Comparison of ENCODE assay signal across 8 cellular contexts in genomic region chr4:14178421-14178820, GRCh38.
DNase-seq lines count a peak whose midpoint lies in the region; ATAC-seq lines count a peak whose summit lies in the region.

No MANE protein-coding gene starts in this region.

- H2AFZ ChIP-seq in neuronal stem cell (ENCODE audit: low read length), result peak overlapping the region; percentile 73

- no peak overlapping the region for H3K18ac ChIP-seq in neuronal stem cell (ENCODE audit: low read length)

- H3K14ac ChIP-seq in neuronal stem cell (ENCODE audit: low read length), result no peak overlapping the region

- peak overlapping the region in 8 of 11 experiments; percentile 28 to 46 (median 39); a peak in 12 of 22 replicates for H3K27ac ChIP-seq in BLaER1 treated with 17β-estradiol and CSF1 and Interleukin-3, amounts not matched to agents 10 nM and 100 nM
- no peak overlapping the region for H3K27ac ChIP-seq in neuronal stem cell (replicated peaks; ENCODE audit: low read length)

- no peak overlapping the region for H4K8ac ChIP-seq in neuronal stem cell (ENCODE audit: low read depth, low read length)

- no peak overlapping the region for H2BK5ac ChIP-seq in neuronal stem cell (ENCODE audit: low read length)

- no peak overlapping the region for H2AK5ac ChIP-seq in neuronal stem cell (ENCODE audit: low read depth, low read length)

- H2BK120ac ChIP-seq in neuronal stem cell (ENCODE audit: low read depth, low read length), result no peak overlapping the region

- peak overlapping the region; percentile 2 for H3K4me3 Mint-ChIP-seq in activated T-helper 17 cell treated with anti-CD3 and anti-CD28 coated beads, Interleukin-2, amount 50 U/mL, for 72 hours

- no peaks in the 10 kb centered on the region for H3K36me3 ChIP-seq in BLaER1 treated with 17β-estradiol and CSF1 and Interleukin-3, amounts not matched to agents 10 nM and 100 nM
- no peaks in the 10 kb centered on the region for H3K36me3 ChIP-seq in neuronal stem cell (replicated peaks in 1 of 2; ENCODE audit: control insufficient read depth in 2 of 2, insufficient read depth in 2 of 2, low read length in 2 of 2)

- DNase-seq in neuronal stem cell (ENCODE audit: low spot score) (no peak), SW480 (ENCODE audit: low spot score) (no peak), COLO668 (lab: John Stamatoyannopoulos, UW; ENCODE audit: unreplicated experiment) (no peak), RKO (ENCODE audit: low spot score) (no peak)

- H3K9ac ChIP-seq in BLaER1 treated with 17β-estradiol and CSF1 and Interleukin-3, amounts not matched to agents 10 nM and 100 nM, result peak overlapping the region in 2 of 11 experiments; percentile 4 to 24; a peak in 2 of 22 replicates
- no peak overlapping the region for H3K9ac ChIP-seq in neuronal stem cell (ENCODE audit: low read depth, low read length, poor library complexity)

- H3K4me1 Mint-ChIP-seq in activated T-helper 17 cell treated with anti-CD3 and anti-CD28 coated beads, Interleukin-2, amount 50 U/mL, for 72 hours, result peaks cover 3% of the 10 kb centered on the region

- no peak overlapping the region for H3K23ac ChIP-seq in neuronal stem cell (ENCODE audit: low read depth, low read length, poor library complexity)

- H4K91ac ChIP-seq in neuronal stem cell (ENCODE audit: low read depth, low read length, poor library complexity), result no peak overlapping the region

- H4K20me1 ChIP-seq in BLaER1 treated with 17β-estradiol and CSF1 and Interleukin-3, amounts not matched to agents 10 nM and 100 nM, result peaks cover 0 to 8% (median 0%) of the 10 kb centered on the region in 11 experiments; a peak in 4 of 22 replicates

- WGBS in neuronal stem cell (ENCODE audit: extremely low coverage in 2 of 2, insufficient read length in 2 of 2, insufficient replicate concordance in 1 of 2), 2 donors, result no CpG with 5 or more reads among the region's 1 CpG

- no peak overlapping the region; a peak in 1 of 20 replicates for H3K4me3 ChIP-seq in BLaER1 treated with 17β-estradiol and CSF1 and Interleukin-3, amounts not matched to agents 10 nM and 100 nM
- no peak overlapping the region for H3K4me3 ChIP-seq in neuronal stem cell (ENCODE audit: low read length in 2 of 2)

- peaks cover 0 to 45% (median 20%) of the 10 kb centered on the region in 11 experiments; a peak in 16 of 22 replicates for H3K27me3 ChIP-seq in BLaER1 treated with 17β-estradiol and CSF1 and Interleukin-3, amounts not matched to agents 10 nM and 100 nM
- no peaks in the 10 kb centered on the region for H3K27me3 ChIP-seq in neuronal stem cell (ENCODE audit: control insufficient read depth in 3 of 3, insufficient read depth in 3 of 3, low read depth in 1 of 3, low read length in 3 of 3)

- H3K79me1 ChIP-seq in neuronal stem cell (ENCODE audit: low read depth, low read length), result no peaks in the 10 kb centered on the region

- H3K4ac ChIP-seq in neuronal stem cell (ENCODE audit: low read length), result no peak overlapping the region

- ATAC-seq in GM19351 (IDR thresholded peaks at IDR 0.05; ENCODE audit: unreplicated experiment) (peak; percentile 56), HG03196 (IDR thresholded peaks at IDR 0.05; ENCODE audit: unreplicated experiment) (peak; percentile 74)
- peak; percentile 26 for ATAC-seq in activated T-helper 17 cell treated with anti-CD3 and anti-CD28 coated beads, Interleukin-2, amount 50 U/mL, for 72 hours (replicated peaks)

- H3K4me1 ChIP-seq in BLaER1 treated with 17β-estradiol and CSF1 and Interleukin-3, amounts not matched to agents 10 nM and 100 nM, result peaks cover 42 to 78% (median 67%) of the 10 kb centered on the region in 10 experiments
- peaks cover 0 to 13% of the 10 kb centered on the region in 2 donors for H3K4me1 ChIP-seq in neuronal stem cell (ENCODE audit: control insufficient read depth in 2 of 2, insufficient read depth in 1 of 2, low read depth in 1 of 2, low read length in 2 of 2)

- H3K9me3 Mint-ChIP-seq in activated T-helper 17 cell treated with anti-CD3 and anti-CD28 coated beads, Interleukin-2, amount 50 U/mL, for 72 hours, result no peaks in the 10 kb centered on the region

- H2BK12ac ChIP-seq in neuronal stem cell (ENCODE audit: low read length), result no peak overlapping the region

- H3K27ac Mint-ChIP-seq in activated T-helper 17 cell treated with anti-CD3 and anti-CD28 coated beads, Interleukin-2, amount 50 U/mL, for 72 hours, result no peak overlapping the region

- H3K9me3 ChIP-seq in BLaER1 treated with 17β-estradiol and CSF1 and Interleukin-3, amounts not matched to agents 10 nM and 100 nM (replicated peaks in 1 of 11), result no peaks in the 10 kb centered on the region
- H3K9me3 ChIP-seq in neuronal stem cell (replicated peaks in 1 of 2; ENCODE audit: control insufficient read depth in 2 of 2, insufficient read depth in 1 of 2, low read depth in 1 of 2, low read length in 2 of 2), result no peaks in the 10 kb centered on the region

- no peak overlapping the region for H2BK15ac ChIP-seq in neuronal stem cell (ENCODE audit: low read length)

- H3K4me2 ChIP-seq in BLaER1 treated with 17β-estradiol and CSF1 and Interleukin-3, amounts not matched to agents 10 nM and 100 nM, result peak overlapping the region; percentile 63 to 81 (median 73)
- no peak overlapping the region for H3K4me2 ChIP-seq in neuronal stem cell (ENCODE audit: insufficient read depth, low read length, poor library complexity, severe bottlenecking)

- H3K36me3 Mint-ChIP-seq in activated T-helper 17 cell treated with anti-CD3 and anti-CD28 coated beads, Interleukin-2, amount 50 U/mL, for 72 hours (ENCODE audit: low read depth), result no peaks in the 10 kb centered on the region

- no peaks in the 10 kb centered on the region for H3K27me3 Mint-ChIP-seq in activated T-helper 17 cell treated with anti-CD3 and anti-CD28 coated beads, Interleukin-2, amount 50 U/mL, for 72 hours
